ENCODE assay signal across 17 cellular contexts in genomic region chr12:127260531-127260930, GRCh38.
"Had no signal": no experiment of that assay in that cellular context is flagged by ENCODE, and none has a peak within 500 bp of the region (broad histone marks: within the 10 kb centered on the region; RNA-seq: fewer than 3 reads in every experiment).

No MANE protein-coding gene starts in this region.

- H3K4me3 ChIP-seq: testis had no signal

- H3K27ac ChIP-seq: testis had no signal

- H3K36me3 Mint-ChIP-seq: immature natural killer cell, memory B cell, T-cell had no signal

- H3K4me1 Mint-ChIP-seq: activated CD4-positive, alpha-beta T cell treated with anti-CD3 and anti-CD28 coated beads, Interleukin-2, amount 10 ng/mL, durations not matched to agents 7 days and 5 days; activated T-helper 17 cell treated with anti-CD3 and anti-CD28 coated beads, Interleukin-2, amount 50 U/mL, for 72 hours; central memory CD8-positive, alpha-beta T cell; immature natural killer cell; memory B cell; nephron progenitor cell; stimulated activated naive CD8-positive, alpha-beta T cell treated with anti-CD3 and anti-CD28 coated beads, Interleukin-15, amount 100 ng/mL, for 72 hours; T-cell had no signal

- H3K4me3 Mint-ChIP-seq: activated CD4-positive, alpha-beta T cell treated with anti-CD3 and anti-CD28 coated beads, Interleukin-2, amount 10 ng/mL, durations not matched to agents 7 days and 5 days; activated naive CD4-positive, alpha-beta T cell treated with anti-CD3 and anti-CD28 coated beads for 36 hours; activated T-helper 17 cell treated with anti-CD3 and anti-CD28 coated beads, Interleukin-2, amount 50 U/mL, for 72 hours; central memory CD8-positive, alpha-beta T cell; effector memory CD8-positive, alpha-beta T cell; immature natural killer cell; memory B cell; nephron progenitor cell; stimulated activated naive CD8-positive, alpha-beta T cell treated with anti-CD3 and anti-CD28 coated beads, Interleukin-15, amount 100 ng/mL, for 72 hours; T-cell had no signal

- H3K4me1 ChIP-seq: testis had no signal

- H3K27ac Mint-ChIP-seq: activated CD4-positive, alpha-beta T cell treated with anti-CD3 and anti-CD28 coated beads, Interleukin-2, amount 10 ng/mL, durations not matched to agents 7 days and 5 days; activated naive CD4-positive, alpha-beta T cell treated with anti-CD3 and anti-CD28 coated beads for 36 hours; activated T-helper 17 cell treated with anti-CD3 and anti-CD28 coated beads, Interleukin-2, amount 50 U/mL, for 72 hours; effector memory CD8-positive, alpha-beta T cell; immature natural killer cell; memory B cell; nephron progenitor cell; stimulated activated naive CD8-positive, alpha-beta T cell treated with anti-CD3 and anti-CD28 coated beads, Interleukin-15, amount 100 ng/mL, for 72 hours; T-cell had no signal

- H3K9me3 ChIP-seq: testis had no signal

- H3K27me3 ChIP-seq: testis had no signal

- DNase-seq: activated CD4-positive, alpha-beta T cell treated with anti-CD3 and anti-CD28 coated beads, Interleukin-2, amount 10 ng/mL, durations not matched to agents 7 days and 5 days; activated CD8-positive, alpha-beta memory T cell treated with anti-CD3 and anti-CD28 coated beads for 24 hours; activated naive CD4-positive, alpha-beta T cell treated with anti-CD3 and anti-CD28 coated beads for 36 hours; activated T-cell treated with anti-CD3 and anti-CD28 coated beads for 4 hours; effector memory CD8-positive, alpha-beta T cell; immature natural killer cell; left cardiac atrium; nephron progenitor cell; stimulated activated CD4-positive, alpha-beta T cell treated with anti-CD3 and anti-CD28 coated beads, Interleukin-4, amount 100 ng/mL, for 1 hour; stimulated activated naive CD8-positive, alpha-beta T cell treated with anti-CD3 and anti-CD28 coated beads, Interleukin-15, amount 100 ng/mL, for 72 hours; T-cell; T1000; testis had no signal

- H3K27me3 Mint-ChIP-seq: activated CD4-positive, alpha-beta T cell treated with anti-CD3 and anti-CD28 coated beads, Interleukin-2, amount 10 ng/mL, durations not matched to agents 7 days and 5 days; memory B cell had no signal

- ATAC-seq: activated T-helper 17 cell treated with anti-CD3 and anti-CD28 coated beads, Interleukin-2, amount 50 U/mL, for 72 hours; effector memory CD8-positive, alpha-beta T cell; left cardiac atrium; sciatic nerve; stimulated activated naive CD8-positive, alpha-beta T cell treated with anti-CD3 and anti-CD28 coated beads, Interleukin-15, amount 100 ng/mL, for 72 hours; T-cell had no signal

- H3K9me3 Mint-ChIP-seq: activated CD4-positive, alpha-beta T cell treated with anti-CD3 and anti-CD28 coated beads, Interleukin-2, amount 10 ng/mL, durations not matched to agents 7 days and 5 days; activated naive CD4-positive, alpha-beta T cell treated with anti-CD3 and anti-CD28 coated beads for 36 hours; effector memory CD8-positive, alpha-beta T cell had no signal
